ENCODE assay signal across 17 cellular contexts in genomic region chr17:74763565-74764387, GRCh38. TPM values are rescaled to one million over a fixed set of nuclear protein-coding genes. Genes with fewer than 3 reads are reported as not detected.
DNase-seq lines count a peak whose midpoint lies in the region; ATAC-seq, FAIRE-seq and TF ChIP-seq lines count a peak whose summit lies in the region.
"Had no signal": no experiment of that assay in that cellular context is flagged by ENCODE, and none has a peak within 500 bp of the region (broad histone marks: within the 10 kb centered on the region; RNA-seq: fewer than 3 reads in every experiment).

No MANE protein-coding gene starts in this region.

- H3K9me3 ChIP-seq in kidney (ENCODE audit: control insufficient read depth in 1 of 2, low read length in 2 of 2) = no peaks in the 10 kb centered on the region

- no peak overlapping the region for H3K9ac ChIP-seq in kidney (ENCODE audit: low read length in 2 of 2)

- H3K4me1 Mint-ChIP-seq in WTC11 (peaks cover 31% of the 10 kb centered on the region), progenitor cell of endocrine pancreas (ENCODE audit: low read depth) (peaks cover 61% of the 10 kb centered on the region), CD14-positive monocyte (peaks cover 31% of the 10 kb centered on the region)

- DNase-seq in ELF-1 (ENCODE audit: low read depth, low spot score) (peak; percentile 4), WTC11 (ENCODE audit: low spot score) (no peak), kidney (peak; percentile 73), progenitor cell of endocrine pancreas (ENCODE audit: low spot score, unreplicated experiment) (peak; percentile 77), CD14-positive monocyte (ENCODE audit: low spot score) (no peak), NCI-H2029 treated with DMSO at 0.1 percent for 48 hours (lab: John Stamatoyannopoulos, UW) (no peak), kidney tubule cell (ENCODE audit: low spot score) (no peak), T-helper 2 cell (no peak)
- DNase-seq: activated CD4-positive, alpha-beta T cell treated with anti-CD3 and anti-CD28 coated beads for 4 hours; central memory CD4-positive, alpha-beta T cell; NCI-H187 treated with DMSO at 0.1 percent for 48 hours; occipital lobe; stimulated activated CD4-positive, alpha-beta T cell treated with anti-CD3 and anti-CD28 coated beads, Interleukin-1b, Interleukin-23, amount 100 ng/mL, for 48 hours; stimulated activated naive CD4-positive, alpha-beta T cell had no signal

- POLR2A ChIA-PET in WTC11 (lab: Charles Lee) = interaction anchor here (1.4 kb wide), 1 partner anchor 99 kb away, joined by 3 read pairs; no protein-coding TSS in a partner anchor

- H3K4me3 Mint-ChIP-seq in WTC11 = no peak overlapping the region
- H3K4me3 Mint-ChIP-seq in progenitor cell of endocrine pancreas (ENCODE audit: low read depth) = peak overlapping the region; percentile 65
- no peak overlapping the region for H3K4me3 Mint-ChIP-seq in CD14-positive monocyte
- H3K4me3 Mint-ChIP-seq: activated T-helper 1 cell treated with anti-CD3 and anti-CD28 coated beads, Interleukin-12 subunit alpha, Interleukin-12 subunit beta, Interleukin-2, Interleukin-4 antibody, amounts not matched to agents 30 ng/mL and 10 ng/mL and 1 ng/mL, durations not matched to agents 14 hours and 24 hours and 36 hours; CD8-positive, alpha-beta T cell had no signal

- TF ChIP-seq CTCF in WTC11 (IDR thresholded peaks at IDR 0.05) (no peak), kidney (IDR thresholded peaks at IDR 0.05; ENCODE audit: borderline replicate concordance, extremely low read depth, insufficient read depth) (no peak), progenitor cell of endocrine pancreas (IDR thresholded peaks at IDR 0.05; ENCODE audit: unreplicated experiment) (no peak), CD14-positive monocyte (IDR thresholded peaks at IDR 0.05) (no peak)

- H3K9me3 Mint-ChIP-seq in WTC11 (no peaks in the 10 kb centered on the region), progenitor cell of endocrine pancreas (ENCODE audit: low read depth) (no peaks in the 10 kb centered on the region), CD14-positive monocyte (peaks cover 0 to 2% (median 0%) of the 10 kb centered on the region in 7 donors)
- H3K9me3 Mint-ChIP-seq: activated T-helper 1 cell treated with anti-CD3 and anti-CD28 coated beads, Interleukin-12 subunit alpha, Interleukin-12 subunit beta, Interleukin-2, Interleukin-4 antibody, amounts not matched to agents 30 ng/mL and 10 ng/mL and 1 ng/mL, durations not matched to agents 14 hours and 24 hours and 36 hours; CD8-positive, alpha-beta T cell had no signal

- ATAC-seq in WTC11 = peak; percentile 21
- ATAC-seq: CD8-positive, alpha-beta T cell had no signal

- peaks cover 0 to 7% of the 10 kb centered on the region in 2 donors for H3K36me3 ChIP-seq in kidney (ENCODE audit: control insufficient read depth in 1 of 2, insufficient read depth in 2 of 2, low read length in 2 of 2)

- CTCF ChIA-PET in WTC11 (lab: Charles Lee) = interaction anchor here (0.6 to 2.5 kb wide), 7 partner anchors 14 to 245 kb away, joined by 3 to 17 read pairs (median 9); partner anchors contain the start of gene RAB37

- peak overlapping the region; percentile 57 to 71 for H3K27ac ChIP-seq in kidney (ENCODE audit: low read depth in 2 of 2, low read length in 2 of 2)

- H3K27ac Mint-ChIP-seq in WTC11 (no peak overlapping the region), progenitor cell of endocrine pancreas (peak overlapping the region; percentile 94), CD14-positive monocyte (peak overlapping the region in 2 of 7 donors; percentile 8 to 41)

- peaks cover 11% of the 10 kb centered on the region for H3K36me3 Mint-ChIP-seq in WTC11
- H3K36me3 Mint-ChIP-seq in progenitor cell of endocrine pancreas (ENCODE audit: insufficient read depth) = peaks cover 7% of the 10 kb centered on the region
- peaks cover 40 to 66% of the 10 kb centered on the region in 2 donors for H3K36me3 Mint-ChIP-seq in CD14-positive monocyte

- H3K27me3 Mint-ChIP-seq in WTC11 (ENCODE audit: low read depth) (no peaks in the 10 kb centered on the region), progenitor cell of endocrine pancreas (no peaks in the 10 kb centered on the region), CD14-positive monocyte (ENCODE audit: low read depth in 3 of 3) (peaks cover 0 to 2% (median 0%) of the 10 kb centered on the region in 3 donors)

- H3K4me3 ChIP-seq in kidney (ENCODE audit: low read length in 2 of 2) = peak overlapping the region; percentile 19 to 54

- intact Hi-C loops in kidney (cut with DNase I) = no loop called here
- intact Hi-C loops in CD14-positive monocyte (cut with micrococcal nuclease) = no loop called here

- FAIRE-seq in kidney (lab: Jason Lieb, UNC) = no peak

- H3K4me1 ChIP-seq in kidney (ENCODE audit: control insufficient read depth in 1 of 2, insufficient read depth in 1 of 2, low read depth in 1 of 2, low read length in 2 of 2) = peaks cover 30 to 40% of the 10 kb centered on the region in 2 donors

TF ChIP-seq in WTC11, 78 proteins besides CTCF, POLR2A, EP300 and RAD21:
- TF ChIP-seq IRF2 (CRISPR knock-in tag; IDR thresholded peaks at IDR 0.05; ENCODE audit: borderline replicate concordance, low read depth) = no peak
- TF ChIP-seq ZNF396 (CRISPR knock-in tag; IDR thresholded peaks at IDR 0.05; ENCODE audit: borderline replicate concordance) = no peak
- TF ChIP-seq NR3C1 (CRISPR knock-in tag; conservative IDR thresholded peaks at IDR 0.05; ENCODE audit: low read depth) = no peak
- no peak for TF ChIP-seq E2F5 (CRISPR knock-in tag; IDR thresholded peaks at IDR 0.05)
- no peak for TF ChIP-seq ZNF138 (CRISPR knock-in tag; conservative IDR thresholded peaks at IDR 0.05)
- no peak for TF ChIP-seq MAX (CRISPR knock-in tag; IDR thresholded peaks at IDR 0.05)
- no peak for TF ChIP-seq ZNF232 (CRISPR knock-in tag; IDR thresholded peaks at IDR 0.05)
- TF ChIP-seq TP53 (CRISPR knock-in tag; IDR thresholded peaks at IDR 0.05) = no peak
- no peak for TF ChIP-seq CBFB (CRISPR knock-in tag; IDR thresholded peaks at IDR 0.05; ENCODE audit: low read depth)
- TF ChIP-seq CDX4 (CRISPR knock-in tag; IDR thresholded peaks at IDR 0.05; ENCODE audit: borderline replicate concordance) = no peak
- no peak for TF ChIP-seq ZBTB43 (CRISPR knock-in tag; IDR thresholded peaks at IDR 0.05)
- no peak for TF ChIP-seq SMAD4 (CRISPR knock-in tag; IDR thresholded peaks at IDR 0.05)
- TF ChIP-seq ATF2 (CRISPR knock-in tag; IDR thresholded peaks at IDR 0.05; ENCODE audit: borderline replicate concordance, low read depth) = no peak

RNA-seq across cellular contexts. Expression of gene NAT9, which starts 12.4 kb away (rescaled TPM):
- total RNA-seq in WTC11 (2021) = 66.0 to 71.2 TPM (median 67.1 TPM) in 3 replicates
- total RNA-seq in kidney = 41.5 TPM
- polyA plus RNA-seq in kidney (ENCODE audit: insufficient read depth, low read depth, low replicate concordance) = 33.5 TPM
- 59.6 and 60.2 TPM in 2 replicates for total RNA-seq in progenitor cell of endocrine pancreas
- polyA plus RNA-seq in CD14-positive monocyte = 1 to 10 TPM; 7.1 to 7.8 TPM

RNA-seq across cellular contexts. Expression of gene NHERF1, which starts 15.3 kb away (rescaled TPM):
- 86.9 to 111 TPM (median 97.1 TPM) in 3 replicates for total RNA-seq in WTC11 (2021)
- 71.3 TPM for total RNA-seq in kidney
- polyA plus RNA-seq in kidney (ENCODE audit: insufficient read depth, low read depth, low replicate concordance) = 448 TPM
- 135 and 143 TPM in 2 replicates for total RNA-seq in progenitor cell of endocrine pancreas
- 100 to 1,000 TPM; 131 to 149 TPM for polyA plus RNA-seq in CD14-positive monocyte

RNA-seq across cellular contexts. Expression of gene RAB37, which starts 26.7 kb away (rescaled TPM):
- total RNA-seq in WTC11 (2021) = 8.8 to 9.4 TPM (median 8.9 TPM) in 3 replicates
- 5.6 TPM for total RNA-seq in kidney
- 1.7 TPM for polyA plus RNA-seq in kidney (ENCODE audit: insufficient read depth, low read depth, low replicate concordance)
- total RNA-seq in progenitor cell of endocrine pancreas = 3.2 TPM in 2 replicates
- polyA plus RNA-seq in CD14-positive monocyte = 10 to 100 TPM; 26.8 to 40.9 TPM

RNA-seq across cellular contexts. Expression of gene CD300LF, which starts 51.1 kb away (rescaled TPM):
- total RNA-seq in WTC11 (2021) = not detected in 3 replicates
- 3.1 TPM for total RNA-seq in kidney
- 0.49 TPM for polyA plus RNA-seq in kidney (ENCODE audit: insufficient read depth, low read depth, low replicate concordance)
- total RNA-seq in progenitor cell of endocrine pancreas = not detected in 2 replicates
- polyA plus RNA-seq in CD14-positive monocyte = 100 to 1,000 TPM; 112 to 175 TPM
- total RNA-seq: activated T-helper 1 cell treated with anti-CD3 and anti-CD28 coated beads, Interleukin-12 subunit alpha, Interleukin-12 subunit beta, Interleukin-2, Interleukin-4 antibody, amounts not matched to agents 30 ng/mL and 10 ng/mL and 1 ng/mL, durations not matched to agents 14 hours and 24 hours and 36 hours; CD8-positive, alpha-beta T cell; fibroblast of lung had no signal
- polyA plus RNA-seq: fibroblast of lung had no signal

Comparison
In these comparisons a context has a peak if more than half of its experiments do, and no peak if none do; other contexts are left out.
1. DNase-seq: peak in ELF-1 (single experiment), kidney (single experiment) and progenitor cell of endocrine pancreas (single experiment); none in WTC11 (single experiment), CD14-positive monocyte (single experiment), NCI-H2029 treated with DMSO at 0.1 percent for 48 hours (single experiment), kidney tubule cell (single experiment) and T-helper 2 cell (0 of 5).